8 cellular contexts compared by ENCODE assay signal in the genomic region with DNA sequence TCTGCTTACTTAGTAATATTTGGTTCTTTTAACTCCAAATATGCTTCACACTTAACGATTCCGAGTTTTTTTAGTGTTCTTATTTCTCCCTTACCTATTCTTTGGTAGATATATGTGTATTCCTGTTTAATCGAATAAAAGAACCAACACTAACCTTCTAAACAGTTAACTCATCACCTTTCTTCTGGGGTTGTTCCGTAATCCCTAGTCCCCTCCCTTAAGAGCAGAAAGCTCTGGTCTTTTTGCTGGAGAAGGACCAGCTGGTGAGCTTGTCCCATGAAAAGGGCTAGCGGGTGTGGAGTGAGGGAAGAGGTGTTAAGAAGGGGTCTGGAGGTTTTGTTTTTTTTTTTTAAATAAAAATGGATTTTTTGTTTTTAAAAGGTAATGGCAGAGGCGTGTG. TPM values are rescaled to one million over a fixed set of nuclear protein-coding genes. Genes with fewer than 3 reads are reported as not detected.
DNase-seq lines count a peak whose midpoint lies in the region; ATAC-seq and TF ChIP-seq lines count a peak whose summit lies in the region.
"Not testable (repeated sequence)": the region's sequence is repeated elsewhere in the genome, so short reads cannot be mapped to it uniquely, and the experiment has no call there.

No MANE protein-coding gene starts in this region.

- ATAC-seq in GM18502 (IDR thresholded peaks at IDR 0.05; ENCODE audit: poor library complexity, unreplicated experiment) (peak; percentile 43), GM21528 (IDR thresholded peaks at IDR 0.05; ENCODE audit: low FRiP score, unreplicated experiment) (peak; percentile 43), HG03066 (IDR thresholded peaks at IDR 0.05; ENCODE audit: low read depth, unreplicated experiment) (peak; percentile 40), left cardiac atrium (peak; percentile 55 to 70), thoracic aorta (ENCODE audit: insufficient number of reproducible peaks, low FRiP score, low read depth) (peak; percentile 24)

- not testable (repeated sequence) for H3K27ac ChIP-seq in OCI-LY3 (ENCODE audit: low read length); thoracic aorta

- H3K27me3 Mint-ChIP-seq in nephron (ENCODE audit: low read depth), result not testable (repeated sequence)

- H3K4me3 Mint-ChIP-seq in nephron, result peak overlapping the region; percentile 27 to 83 (median 46)

- not testable (repeated sequence) for H3K9ac ChIP-seq in OCI-LY3 (ENCODE audit: low read length)

- not testable (repeated sequence) for H3K9me3 ChIP-seq in OCI-LY3 (ENCODE audit: insufficient read depth, low read length); thoracic aorta

- intact Hi-C loops in left cardiac atrium (cut with DNase I), result not testable (repeated sequence)

- not testable (repeated sequence) for H3K4me1 ChIP-seq in OCI-LY3 (ENCODE audit: low read length); thoracic aorta (ENCODE audit: control insufficient read depth in 1 of 2, low read depth in 2 of 2)

- DNase-seq in astrocyte of the spinal cord (ENCODE audit: low read depth, low spot score); left cardiac atrium; thoracic aorta (ENCODE audit: low spot score): not testable (repeated sequence)

- not testable (repeated sequence) for H4K20me1 ChIP-seq in OCI-LY3 (ENCODE audit: insufficient read depth, low read length)

- not testable (repeated sequence) for H3K36me3 ChIP-seq in OCI-LY3 (replicated peaks; ENCODE audit: low read depth, low read length); thoracic aorta

- H3K27ac Mint-ChIP-seq in nephron, result not testable (repeated sequence)

- H3K9me3 Mint-ChIP-seq in nephron, result not testable (repeated sequence)

- not testable (repeated sequence) for H3K36me3 Mint-ChIP-seq in nephron (ENCODE audit: low read depth)

- not testable (repeated sequence) for TF ChIP-seq CTCF in OCI-LY3 (IDR thresholded peaks at IDR 0.05; ENCODE audit: low read depth, low read length); astrocyte of the spinal cord (IDR thresholded peaks at IDR 0.05; ENCODE audit: low read depth, low read length); nephron (IDR thresholded peaks at IDR 0.05; ENCODE audit: unreplicated experiment in 3 of 3); thoracic aorta (IDR thresholded peaks at IDR 0.05)

- not testable (repeated sequence) for H2AFZ ChIP-seq in OCI-LY3 (ENCODE audit: low read depth, low read length)

- H3K27me3 ChIP-seq in OCI-LY3 (ENCODE audit: low read depth, low read length); thoracic aorta (replicated peaks; ENCODE audit: insufficient read depth): not testable (repeated sequence)

- H3K4me2 ChIP-seq in OCI-LY3 (ENCODE audit: low read length), result peak overlapping the region; percentile 37; the same call in 1 of the 2 replicates

- not testable (repeated sequence) for H3K4me1 Mint-ChIP-seq in nephron

- H3K4me3 ChIP-seq in OCI-LY3 (ENCODE audit: low read length) (peak overlapping the region; percentile 79), astrocyte of the spinal cord (ENCODE audit: low read depth, low read length) (peak overlapping the region; percentile 58), thoracic aorta (peak overlapping the region; percentile 93)

- in situ Hi-C loops in astrocyte of the spinal cord (cut with HindIII; ENCODE audit: low sequenced_read_pairs), result not testable (repeated sequence)

- H3K79me2 ChIP-seq in OCI-LY3 (ENCODE audit: low read length), result not testable (repeated sequence)

RNA-seq across cellular contexts. Expression of gene THOC3, which starts 0.3 kb away (rescaled TPM):
- total RNA-seq in left cardiac atrium (10 to 100 TPM in 1 of 2 donors, 1 to 10 TPM in 1; 7.9 to 14.3 TPM), thoracic aorta (10 to 100 TPM in 1 of 2 donors, 1 to 10 TPM in 1; 8.7 to 22.4 TPM)
